Comparison of ENCODE assay signal across 18 cellular contexts in the genomic region with DNA sequence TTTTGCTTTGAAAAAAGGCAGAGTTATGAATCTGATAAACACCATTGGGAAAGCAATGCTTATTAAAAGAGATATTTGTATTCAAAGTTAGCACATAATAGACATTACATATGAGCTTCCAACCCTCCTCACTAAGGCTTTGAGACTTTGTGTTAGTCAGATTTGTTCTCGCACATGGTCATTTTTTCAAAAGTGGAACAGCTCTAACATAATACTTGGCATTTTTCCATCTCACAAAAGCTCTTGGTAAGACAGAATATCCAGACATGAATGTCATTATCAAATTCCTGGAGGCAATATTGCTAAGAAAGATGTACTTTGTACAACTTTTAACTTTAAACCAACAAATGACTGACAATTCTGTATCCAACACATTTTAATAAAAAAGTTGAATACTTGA.
"Had no signal": no experiment of that assay in that cellular context is flagged by ENCODE, and none has a peak within 500 bp of the region (broad histone marks: within the 10 kb centered on the region; RNA-seq: fewer than 3 reads in every experiment).

No MANE protein-coding gene starts in this region.

- ATAC-seq: effector memory CD8-positive, alpha-beta T cell; foreskin keratinocyte; gastrocnemius medialis; heart right ventricle; left cardiac atrium; left lung; left ventricle myocardium superior; lower lobe of right lung; mucosa of descending colon had no signal

- DNase-seq: colonic mucosa; cortex of kidney; effector CD8-positive, alpha-beta T cell; effector memory CD8-positive, alpha-beta T cell; endodermal cell; foreskin keratinocyte; gastrocnemius medialis; glutamatergic neuron; head of caudate nucleus; heart right ventricle; hippocampal formation; left cardiac atrium; left lung; left ventricle myocardium superior; lower lobe of right lung; mesenchymal stem cell; mucosa of descending colon; naive B cell had no signal
